In genomic region chr2:234091432-234091879, GRCh38 we compare ENCODE assay signal across 12 cellular contexts. TPM values are rescaled to one million over a fixed set of nuclear protein-coding genes. Genes with fewer than 3 reads are reported as not detected.
DNase-seq lines count a peak whose midpoint lies in the region; FAIRE-seq and TF ChIP-seq lines count a peak whose summit lies in the region.
"Had no signal": no experiment of that assay in that cellular context is flagged by ENCODE, and none has a peak within 500 bp of the region (broad histone marks: within the 10 kb centered on the region; RNA-seq: fewer than 3 reads in every experiment).

No MANE protein-coding gene starts in this region.

- peaks cover 0 to 3% of the 10 kb centered on the region in 2 donors for H3K9me3 ChIP-seq in esophagus (ENCODE audit: control insufficient read depth in 2 of 2, insufficient read depth in 1 of 2, low read depth in 1 of 2, low read length in 1 of 2)
- H3K9me3 ChIP-seq in left ventricle myocardium inferior (replicated peaks) = peaks cover 29% of the 10 kb centered on the region
- H3K9me3 ChIP-seq: ovary had no signal

- H3K27me3 ChIP-seq in esophagus (ENCODE audit: control insufficient read depth in 1 of 2, insufficient read depth in 2 of 2, low read length in 2 of 2) (no peaks in the 10 kb centered on the region), left ventricle myocardium inferior (ENCODE audit: low read depth) (peaks cover 40% of the 10 kb centered on the region)
- H3K27me3 ChIP-seq: ovary had no signal

- intact Hi-C loops in left ventricle myocardium inferior (cut with micrococcal nuclease) = no loop called here

- H3K4me3 ChIP-seq in esophagus (ENCODE audit: low read depth in 1 of 2, low read length in 2 of 2) = no peak overlapping the region
- H3K4me3 ChIP-seq in left ventricle myocardium inferior = no peak overlapping the region
- H3K4me3 ChIP-seq: ovary had no signal

- H3K27ac ChIP-seq in esophagus (ENCODE audit: low read depth in 2 of 2, low read length in 1 of 2) (peak overlapping the region; percentile 6 to 63), left ventricle myocardium inferior (replicated peaks) (no peak overlapping the region)
- H3K27ac ChIP-seq: ovary had no signal

- no peak for TF ChIP-seq POLR2A in H54 (IDR thresholded peaks at IDR 0.05; ENCODE audit: low read depth, low read length)

- no peak for TF ChIP-seq CTCF in left ventricle myocardium inferior (IDR thresholded peaks at IDR 0.05; ENCODE audit: borderline replicate concordance)

- H3K4me1 ChIP-seq in esophagus (ENCODE audit: control insufficient read depth in 2 of 2, insufficient read depth in 2 of 2, low read length in 1 of 2) = peaks cover 0 to 8% of the 10 kb centered on the region in 2 donors
- H3K4me1 ChIP-seq in left ventricle myocardium inferior = no peaks in the 10 kb centered on the region

- DNase-seq in HTR-8/SVneo (ENCODE audit: insufficient read length, low spot score) = peak; percentile 8
- DNase-seq in NCI-H69 (lab: John Stamatoyannopoulos, UW) = peak; percentile 88
- DNase-seq in retina = peak; percentile 30
- DNase-seq in left ventricle myocardium inferior = no peak
- DNase-seq in H54 (ENCODE audit: insufficient read length, low spot score) = no peak
- no peak for DNase-seq in NCI-H82 treated with DMSO at 0.1 percent for 48 hours (lab: John Stamatoyannopoulos, UW; ENCODE audit: unreplicated experiment)
- no peak for DNase-seq in NCI-H1048 (lab: John Stamatoyannopoulos, UW)
- DNase-seq: DND-41, dorsolateral prefrontal cortex, NCI-H524 had no signal

- no peaks in the 10 kb centered on the region for H3K36me3 ChIP-seq in esophagus (ENCODE audit: control insufficient read depth in 2 of 2, insufficient read depth in 2 of 2, low read length in 1 of 2)
- H3K36me3 ChIP-seq in left ventricle myocardium inferior = no peaks in the 10 kb centered on the region
- H3K36me3 ChIP-seq: ovary had no signal

- 14% methylated on average over 5 of the region's 5 CpGs for WGBS in esophagus, 2 donors

- FAIRE-seq in HTR-8/SVneo (lab: Jason Lieb, UNC) (no peak), H54 (lab: Jason Lieb, UNC) (no peak)

RNA-seq across cellular contexts. Expression of gene SPP2, which starts 41.0 kb away (rescaled TPM):
- not detected for polyA plus RNA-seq in esophagus
- not detected for total RNA-seq in left ventricle myocardium inferior
- polyA plus RNA-seq: ovary had no signal

Comparison
In these comparisons a context has a peak if more than half of its experiments do, and no peak if none do; other contexts are left out.
1. DNase-seq: peak in HTR-8/SVneo (single experiment), NCI-H69 (single experiment) and retina (single experiment); none in left ventricle myocardium inferior (single experiment), H54 (single experiment), NCI-H82 treated with DMSO at 0.1 percent for 48 hours (single experiment) and NCI-H1048 (single experiment).